ENCODE assay signal across 11 cellular contexts in the genomic region with DNA sequence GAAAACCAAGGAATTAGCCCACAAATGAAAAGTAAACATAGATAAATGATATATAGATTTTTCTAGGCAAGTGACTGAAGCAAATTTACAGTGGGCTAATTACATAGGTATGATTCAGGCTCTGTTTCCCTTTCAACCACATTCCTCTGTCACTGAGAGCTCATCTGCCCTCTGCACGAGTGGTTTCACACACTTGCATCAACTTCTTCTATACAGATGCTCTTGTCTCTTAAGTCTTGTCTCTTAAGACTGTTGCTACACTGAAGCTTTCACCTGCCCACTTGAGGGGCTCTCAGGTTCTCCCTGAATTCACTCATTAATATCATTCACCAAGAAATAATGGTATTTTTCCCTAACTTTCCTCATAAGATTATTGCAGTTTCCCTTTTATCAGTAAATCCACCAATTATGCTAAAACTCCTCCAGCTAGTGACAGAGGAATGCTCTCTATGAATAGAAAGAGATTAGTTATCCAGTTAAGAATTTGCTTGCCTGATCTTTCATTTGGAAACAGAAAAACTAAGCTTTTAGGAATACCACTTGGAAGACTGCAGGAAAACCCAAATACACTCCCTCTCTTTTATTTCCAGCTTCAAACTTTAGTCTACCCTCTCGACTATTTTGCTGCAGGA.
DNase-seq lines count a peak whose midpoint lies in the region; ATAC-seq and TF ChIP-seq lines count a peak whose summit lies in the region.
"Had no signal": no experiment of that assay in that cellular context is flagged by ENCODE, and none has a peak within 500 bp of the region (broad histone marks: within the 10 kb centered on the region; RNA-seq: fewer than 3 reads in every experiment).

No MANE protein-coding gene starts in this region.

- H3K9me3 ChIP-seq in cardiac muscle cell (ENCODE audit: low read depth) (no peaks in the 10 kb centered on the region), PC-3 (ENCODE audit: low read length) (no peaks in the 10 kb centered on the region)
- H3K9me3 ChIP-seq in CD8-positive, alpha-beta memory T cell (ENCODE audit: low read length): no peaks in the 10 kb centered on the region

- no peaks in the 10 kb centered on the region for H4K20me1 ChIP-seq in PC-3 (ENCODE audit: low read length)

- H3K27ac Mint-ChIP-seq in CD8-positive, alpha-beta memory T cell: no peak overlapping the region
- no peak overlapping the region for H3K27ac Mint-ChIP-seq in HFFc6
- no peak overlapping the region for H3K27ac Mint-ChIP-seq in endothelial cell (ENCODE audit: unreplicated experiment)

- no peaks in the 10 kb centered on the region for H3K9me3 Mint-ChIP-seq in CD8-positive, alpha-beta memory T cell
- peaks cover 4% of the 10 kb centered on the region; the same call in 1 of the 2 replicates for H3K9me3 Mint-ChIP-seq in HFFc6
- H3K9me3 Mint-ChIP-seq in endothelial cell (ENCODE audit: unreplicated experiment): peaks cover 5% of the 10 kb centered on the region

- no peaks in the 10 kb centered on the region for H3K4me1 Mint-ChIP-seq in CD8-positive, alpha-beta memory T cell
- H3K4me1 Mint-ChIP-seq in HFFc6 (ENCODE audit: low read depth) (no peaks in the 10 kb centered on the region), endothelial cell (ENCODE audit: unreplicated experiment) (peaks cover 17% of the 10 kb centered on the region)

- POLR2A ChIA-PET in PC-3 (lab: Charles Lee; ENCODE audit: unreplicated experiment): no interaction called here
- POLR2A ChIA-PET in CD8-positive, alpha-beta memory T cell (lab: Charles Lee): no interaction called here

- H3K27ac ChIP-seq in cardiac muscle cell (peak overlapping the region; percentile 75), PC-3 (ENCODE audit: low read length) (no peak overlapping the region)
- H3K27ac ChIP-seq in CD8-positive, alpha-beta memory T cell (ENCODE audit: low read depth, low read length): no peak overlapping the region
- H3K27ac ChIP-seq: breast epithelium had no signal

- H3K36me3 Mint-ChIP-seq in CD8-positive, alpha-beta memory T cell: peaks cover 0 to 1% (median 0%) of the 10 kb centered on the region in 3 donors
- H3K36me3 Mint-ChIP-seq in HFFc6 (ENCODE audit: low read depth): no peaks in the 10 kb centered on the region
- H3K36me3 Mint-ChIP-seq in endothelial cell (ENCODE audit: low read depth, unreplicated experiment): peaks cover 18% of the 10 kb centered on the region

- H3K4me1 ChIP-seq in cardiac muscle cell (ENCODE audit: low read depth) (peaks cover 64% of the 10 kb centered on the region), PC-3 (ENCODE audit: insufficient read depth, low read length) (0 out of 2 replicates have a peak, but pooled peaks cover 4% of the 10 kb centered on the region)
- no peaks in the 10 kb centered on the region for H3K4me1 ChIP-seq in CD8-positive, alpha-beta memory T cell (ENCODE audit: insufficient read depth, low read length)
- H3K4me1 ChIP-seq: breast epithelium had no signal

- peaks cover 5% of the 10 kb centered on the region; the same call in 1 of the 2 replicates for H3K79me2 ChIP-seq in PC-3 (ENCODE audit: low read length)

- no peaks in the 10 kb centered on the region for H3F3A ChIP-seq in PC-3 (ENCODE audit: low read length, unreplicated experiment)

- H3K4me3 ChIP-seq in cardiac muscle cell (no peak overlapping the region), PC-3 (ENCODE audit: low read length) (no peak overlapping the region)
- no peak overlapping the region for H3K4me3 ChIP-seq in CD8-positive, alpha-beta memory T cell (ENCODE audit: low read length)
- H3K4me3 ChIP-seq: breast epithelium had no signal

- TSS peak; percentile 16 for BruUV-seq in PC-3 (replicated peaks; lab: Mats Ljungman, UMichigan)

- no peak overlapping the region for H3K4me2 ChIP-seq in PC-3 (ENCODE audit: low read length)

- H3K9me2 ChIP-seq in PC-3 (replicated peaks; ENCODE audit: low read length): no peaks in the 10 kb centered on the region

- no peak overlapping the region for H2AFZ ChIP-seq in PC-3 (ENCODE audit: low read length)

- TF ChIP-seq CTCF in cardiac muscle cell (IDR thresholded peaks at IDR 0.05; ENCODE audit: low read depth, low read length) (no peak), PC-3 (conservative IDR thresholded peaks at IDR 0.05; ENCODE audit: low read depth, low read length) (no peak), HFFc6 (IDR thresholded peaks at IDR 0.05) (no peak), endothelial cell (IDR thresholded peaks at IDR 0.05; ENCODE audit: unreplicated experiment) (no peak)

- intact Hi-C loops in left cardiac atrium (cut with DNase I): no loop called here
- intact Hi-C loops in PC-3 (cut with micrococcal nuclease): no loop called here

- DNase-seq in cardiac muscle cell (ENCODE audit: low read depth in 1 of 2, low spot score in 1 of 2) (peak in 1 of 2 donors; percentile 24), left cardiac atrium (no peak), PC-3 (no peak), NCI-H2081 treated with DMSO at 0.1 percent for 48 hours (lab: John Stamatoyannopoulos, UW) (no peak), HFFc6 (no peak), endothelial cell (ENCODE audit: low spot score) (no peak)
- no peak for DNase-seq in CD8-positive, alpha-beta memory T cell
- DNase-seq: NCI-H446 treated with DMSO at 0.1 percent for 48 hours had no signal

- no peak overlapping the region for H3K9ac ChIP-seq in PC-3 (ENCODE audit: low read length)

- H3K36me3 ChIP-seq in cardiac muscle cell (no peaks in the 10 kb centered on the region), PC-3 (ENCODE audit: low read depth, low read length) (no peaks in the 10 kb centered on the region)
- H3K36me3 ChIP-seq in CD8-positive, alpha-beta memory T cell (ENCODE audit: insufficient read depth, low read length): no peaks in the 10 kb centered on the region
- H3K36me3 ChIP-seq: breast epithelium had no signal

- H3K27me3 ChIP-seq in cardiac muscle cell: no peaks in the 10 kb centered on the region
- H3K27me3 ChIP-seq in PC-3 (ENCODE audit: low read length): no peaks in the 10 kb centered on the region
- H3K27me3 ChIP-seq in CD8-positive, alpha-beta memory T cell (ENCODE audit: insufficient read depth, low read length, poor library complexity, severe bottlenecking): no peaks in the 10 kb centered on the region
- H3K27me3 ChIP-seq: breast epithelium had no signal

- peaks cover 1 to 29% of the 10 kb centered on the region in 2 donors for H3K27me3 Mint-ChIP-seq in CD8-positive, alpha-beta memory T cell
- H3K27me3 Mint-ChIP-seq in HFFc6 (ENCODE audit: insufficient read depth) (no peaks in the 10 kb centered on the region; the same call in 1 of the 2 replicates), endothelial cell (ENCODE audit: unreplicated experiment) (no peaks in the 10 kb centered on the region)

- no peak for ATAC-seq in left cardiac atrium
- peak; percentile 94 for ATAC-seq in HG02852 (IDR thresholded peaks at IDR 0.05; ENCODE audit: unreplicated experiment)
- ATAC-seq in PC-3: peak; percentile 37; the same call in 1 of the 2 replicates
- ATAC-seq: sciatic nerve had no signal

- no peak overlapping the region for H3K4me3 Mint-ChIP-seq in CD8-positive, alpha-beta memory T cell
- H3K4me3 Mint-ChIP-seq in HFFc6 (no peak overlapping the region), endothelial cell (ENCODE audit: unreplicated experiment) (no peak overlapping the region)

- CTCF ChIA-PET in PC-3 (lab: Charles Lee): no interaction called here
- CTCF ChIA-PET in CD8-positive, alpha-beta memory T cell (lab: Charles Lee): no interaction called here

Comparison
In these comparisons a context has a peak if more than half of its experiments do, and no peak if none do; other contexts are left out.
1. ATAC-seq: peak in HG02852 (single experiment) and PC-3 (single experiment); none in left cardiac atrium (0 of 2).